ENCODE assay signal across 25 cellular contexts in genomic region chr18:28459587-28459986, GRCh38.
"Had no signal": no experiment of that assay in that cellular context is flagged by ENCODE, and none has a peak within 500 bp of the region (broad histone marks: within the 10 kb centered on the region; RNA-seq: fewer than 3 reads in every experiment).

No MANE protein-coding gene starts in this region.

- H3K4me3 Mint-ChIP-seq: activated CD4-positive, alpha-beta T cell treated with anti-CD3 and anti-CD28 coated beads, Interleukin-2, amount 10 ng/mL, durations not matched to agents 24 days and 14 days; activated CD8-positive, alpha-beta T cell treated with anti-CD3 and anti-CD28 coated beads for 36 hours; activated naive CD4-positive, alpha-beta T cell treated with anti-CD3 and anti-CD28 coated beads, Interleukin-2, amount 10 ng/mL, durations not matched to agents 7 days and 5 days; activated naive CD8-positive, alpha-beta T cell treated with anti-CD3 and anti-CD28 coated beads, Interleukin-2, amount 50 U/mL, for 24 hours; dendritic cell treated with granulocyte-macrophage colony-stimulating factor and Interleukin-4, amounts not matched to agents 40 ng/mL and 50 ng/mL, for 4 days; memory B cell; T-cell had no signal

- ATAC-seq: activated CD8-positive, alpha-beta T cell treated with anti-CD3 and anti-CD28 coated beads for 36 hours; activated naive CD8-positive, alpha-beta T cell treated with anti-CD3 and anti-CD28 coated beads, Interleukin-2, amount 50 U/mL, for 24 hours; foreskin keratinocyte; left lung; stimulated activated naive CD8-positive, alpha-beta T cell treated with anti-CD3 and anti-CD28 coated beads, Interleukin-15, Interleukin-2, amounts not matched to agents 100 U/mL and 50 U/mL, for 24 hours; T-cell had no signal

- H3K36me3 ChIP-seq: ascending aorta, esophagus muscularis mucosa, left lung, tibial nerve had no signal

- H3K4me3 ChIP-seq: ascending aorta, esophagus muscularis mucosa, left lung, tibial nerve had no signal

- H3K27ac ChIP-seq: ascending aorta, esophagus muscularis mucosa, foreskin keratinocyte, left lung, tibial nerve had no signal

- H3K4me1 Mint-ChIP-seq: activated CD4-positive, alpha-beta T cell treated with anti-CD3 and anti-CD28 coated beads, Interleukin-2, amount 10 ng/mL, durations not matched to agents 24 days and 14 days; activated naive CD4-positive, alpha-beta T cell treated with anti-CD3 and anti-CD28 coated beads, Interleukin-2, amount 10 ng/mL, durations not matched to agents 7 days and 5 days; activated naive CD8-positive, alpha-beta T cell treated with anti-CD3 and anti-CD28 coated beads, Interleukin-2, amount 50 U/mL, for 24 hours; memory B cell; T-cell had no signal

- H3K9me3 ChIP-seq: ascending aorta, esophagus muscularis mucosa, left lung, tibial nerve had no signal

- H3K27ac Mint-ChIP-seq: activated CD4-positive, alpha-beta T cell treated with anti-CD3 and anti-CD28 coated beads, Interleukin-2, amount 10 ng/mL, durations not matched to agents 24 days and 14 days; activated CD8-positive, alpha-beta T cell treated with anti-CD3 and anti-CD28 coated beads for 36 hours; activated naive CD4-positive, alpha-beta T cell treated with anti-CD3 and anti-CD28 coated beads, Interleukin-2, amount 10 ng/mL, durations not matched to agents 7 days and 5 days; activated naive CD8-positive, alpha-beta T cell treated with anti-CD3 and anti-CD28 coated beads, Interleukin-2, amount 50 U/mL, for 24 hours; activated T-helper 2 cell treated with anti-CD3 and anti-CD28 coated beads, Interferon-gamma antibody, Interleukin-2, Interleukin-4, amounts not matched to agents 10 μg/mL and 5 μg/mL and 100 μg/mL, durations not matched to agents 14 hours and 24 hours and 36 hours; dendritic cell treated with granulocyte-macrophage colony-stimulating factor and Interleukin-4, amounts not matched to agents 40 ng/mL and 50 ng/mL, for 4 days; memory B cell; T-cell had no signal

- H3K27me3 Mint-ChIP-seq: activated CD4-positive, alpha-beta T cell treated with anti-CD3 and anti-CD28 coated beads, Interleukin-2, amount 10 ng/mL, durations not matched to agents 24 days and 14 days; activated CD8-positive, alpha-beta T cell treated with anti-CD3 and anti-CD28 coated beads for 36 hours; activated naive CD4-positive, alpha-beta T cell treated with anti-CD3 and anti-CD28 coated beads, Interleukin-2, amount 10 ng/mL, durations not matched to agents 7 days and 5 days; activated naive CD8-positive, alpha-beta T cell treated with anti-CD3 and anti-CD28 coated beads, Interleukin-2, amount 50 U/mL, for 24 hours; dendritic cell treated with granulocyte-macrophage colony-stimulating factor and Interleukin-4, amounts not matched to agents 40 ng/mL and 50 ng/mL, for 4 days; memory B cell; T-cell had no signal

- H3K27me3 ChIP-seq: ascending aorta, esophagus muscularis mucosa, foreskin keratinocyte, left lung, tibial nerve had no signal

- H3K4me1 ChIP-seq: ascending aorta, esophagus muscularis mucosa, foreskin keratinocyte, left lung, tibial nerve had no signal

- FAIRE-seq: kidney, urothelium cell line had no signal

- DNase-seq: activated CD4-positive, alpha-beta T cell treated with anti-CD3 and anti-CD28 coated beads, Interleukin-2, amount 10 ng/mL, durations not matched to agents 24 days and 14 days; activated CD4-positive, CD25-positive, alpha-beta regulatory T cell; activated CD8-positive, alpha-beta T cell treated with anti-CD3 and anti-CD28 coated beads for 36 hours; activated naive CD4-positive, alpha-beta T cell treated with anti-CD3 and anti-CD28 coated beads, Interleukin-2, amount 10 ng/mL, durations not matched to agents 7 days and 5 days; activated naive CD8-positive, alpha-beta T cell treated with anti-CD3 and anti-CD28 coated beads, Interleukin-2, amount 50 U/mL, for 24 hours; activated T-cell treated with anti-CD3 and anti-CD28 coated beads, Interleukin-2, amount 50 U/mL, for 1 hour; effector CD8-positive, alpha-beta T cell; foreskin keratinocyte; glutamatergic neuron; kidney; left lung; occipital lobe; posterior cingulate gyrus; retina; stimulated activated CD4-positive, alpha-beta T cell treated with anti-CD3 and anti-CD28 coated beads, Interleukin-2, amount 100 ng/mL, for 24 hours; stimulated activated naive CD8-positive, alpha-beta T cell treated with anti-CD3 and anti-CD28 coated beads, Interleukin-15, Interleukin-2, amounts not matched to agents 100 U/mL and 50 U/mL, for 24 hours; substantia nigra; T-cell had no signal

- H3K36me3 Mint-ChIP-seq: activated naive CD4-positive, alpha-beta T cell treated with anti-CD3 and anti-CD28 coated beads, Interleukin-2, amount 10 ng/mL, durations not matched to agents 7 days and 5 days; memory B cell; T-cell had no signal

- H3K9me3 Mint-ChIP-seq: activated CD4-positive, alpha-beta T cell treated with anti-CD3 and anti-CD28 coated beads, Interleukin-2, amount 10 ng/mL, durations not matched to agents 24 days and 14 days had no signal
